ENCODE assay signal across 16 cellular contexts in genomic region chr20:8190043-8190880, GRCh38. TPM values are rescaled to one million over a fixed set of nuclear protein-coding genes. Genes with fewer than 3 reads are reported as not detected.
DNase-seq lines count a peak whose midpoint lies in the region; TF ChIP-seq lines count a peak whose summit lies in the region.
"Had no signal": no experiment of that assay in that cellular context is flagged by ENCODE, and none has a peak within 500 bp of the region (broad histone marks: within the 10 kb centered on the region; RNA-seq: fewer than 3 reads in every experiment).

No MANE protein-coding gene starts in this region.

- 80% methylated on average over 4 of the region's 7 CpGs for WGBS in mesenchymal stem cell

- H2BK15ac ChIP-seq in mesenchymal stem cell (ENCODE audit: low read depth, poor library complexity, severe bottlenecking): no peak overlapping the region

- H3K18ac ChIP-seq in mesenchymal stem cell (ENCODE audit: low read depth in 1 of 2, low read length in 2 of 2): peak overlapping the region in 1 of 2 experiments; percentile 21

- no peak overlapping the region for H2BK12ac ChIP-seq in mesenchymal stem cell (ENCODE audit: low read length in 2 of 2)

- H3K4me1 ChIP-seq in mesenchymal stem cell (ENCODE audit: control insufficient read depth, insufficient read depth, low read depth, low read length): no peaks in the 10 kb centered on the region

- H4K8ac ChIP-seq in mesenchymal stem cell (ENCODE audit: low read length): no peak overlapping the region

- H3K27ac ChIP-seq in mesenchymal stem cell (ENCODE audit: low read length, poor library complexity, severe bottlenecking) (peak overlapping the region; percentile 95), substantia nigra (ENCODE audit: low read depth, low read length, poor library complexity, severe bottlenecking) (no peak overlapping the region)

- peak overlapping the region; percentile 94 for H2AK5ac ChIP-seq in mesenchymal stem cell (ENCODE audit: low read length, severe bottlenecking)

- peaks cover 12% of the 10 kb centered on the region for H3K9me3 ChIP-seq in mesenchymal stem cell (ENCODE audit: control insufficient read depth, low read length)

- H3K27ac Mint-ChIP-seq in type B pancreatic cell: peak overlapping the region; percentile 25
- H3K27ac Mint-ChIP-seq: B cell; CD4-positive, alpha-beta T cell had no signal

- H2AFZ ChIP-seq in mesenchymal stem cell (ENCODE audit: low read depth, low read length): no peak overlapping the region

- no peaks in the 10 kb centered on the region for H3K36me3 Mint-ChIP-seq in type B pancreatic cell

- H3K4ac ChIP-seq in mesenchymal stem cell (ENCODE audit: low read depth in 1 of 2, low read length in 2 of 2): no peak overlapping the region

- H3K4me1 Mint-ChIP-seq in type B pancreatic cell (ENCODE audit: unreplicated experiment): peaks cover 9% of the 10 kb centered on the region
- H3K4me1 Mint-ChIP-seq: B cell had no signal

- H3K14ac ChIP-seq in mesenchymal stem cell (ENCODE audit: low read length in 2 of 2): no peak overlapping the region

- no peak overlapping the region for H3K23ac ChIP-seq in mesenchymal stem cell (ENCODE audit: low read length in 2 of 2)

- H3K27me3 ChIP-seq in mesenchymal stem cell (ENCODE audit: control insufficient read depth in 1 of 2, insufficient read depth in 1 of 2, low read length in 2 of 2): no peaks in the 10 kb centered on the region

- DNase-seq in HuH-7 (ENCODE audit: low spot score) (peak; percentile 55), glomerular visceral epithelial cell (ENCODE audit: extremely low spot score) (peak; percentile 25), mesenchymal stem cell (no peak), type B pancreatic cell (ENCODE audit: extremely low spot score, unreplicated experiment) (no peak), GF-D8 (lab: John Stamatoyannopoulos, UW) (no peak), substantia nigra (lab: John Stamatoyannopoulos, UW) (no peak), NK-92 (lab: John Stamatoyannopoulos, UW; ENCODE audit: unreplicated experiment) (no peak)
- DNase-seq: Calu3; CD4-positive, alpha-beta T cell; DMS79; HCEC 1CT; KG1; NCI-H1436 treated with DMSO at 0.1 percent for 48 hours; NCI-H2081 treated with DMSO at 0.1 percent for 48 hours; NCI-H524 treated with DMSO at 0.1 percent for 48 hours had no signal

- TF ChIP-seq CTCF in type B pancreatic cell (conservative IDR thresholded peaks at IDR 0.05): no peak

- no peak overlapping the region for H3K9ac ChIP-seq in mesenchymal stem cell (ENCODE audit: low read length)

- H2BK120ac ChIP-seq in mesenchymal stem cell (ENCODE audit: low read depth, low read length): no peak overlapping the region

- peaks cover 0 to 6% of the 10 kb centered on the region in 2 experiments for H3K36me3 ChIP-seq in mesenchymal stem cell (ENCODE audit: control insufficient read depth in 1 of 2, insufficient read depth in 2 of 2, low read depth in 1 of 2, low read length in 2 of 2)

- peak overlapping the region; percentile 61 for H3K4me3 Mint-ChIP-seq in type B pancreatic cell
- H3K4me3 Mint-ChIP-seq: B cell; CD4-positive, alpha-beta T cell had no signal

- no peak overlapping the region for H4K91ac ChIP-seq in mesenchymal stem cell (ENCODE audit: low read length)

- H3K27me3 Mint-ChIP-seq in type B pancreatic cell: no peaks in the 10 kb centered on the region
- H3K27me3 Mint-ChIP-seq: B cell; CD4-positive, alpha-beta T cell had no signal

- peak overlapping the region; percentile 91 for H2BK5ac ChIP-seq in mesenchymal stem cell (ENCODE audit: low read depth, low read length, poor library complexity, severe bottlenecking)

- H3K4me2 ChIP-seq in mesenchymal stem cell (ENCODE audit: low read length, poor library complexity, severe bottlenecking): peak overlapping the region; percentile 51

- H3K9me3 Mint-ChIP-seq in type B pancreatic cell: peaks cover 7% of the 10 kb centered on the region
- H3K9me3 Mint-ChIP-seq: CD4-positive, alpha-beta T cell had no signal

- no peak overlapping the region for H3K4me3 ChIP-seq in mesenchymal stem cell (ENCODE audit: insufficient read depth in 1 of 2, low read depth in 1 of 2, low read length in 2 of 2)

- H3K79me1 ChIP-seq in mesenchymal stem cell (replicated peaks; ENCODE audit: low read length, poor library complexity, severe bottlenecking): peaks cover 1% of the 10 kb centered on the region

RNA-seq across cellular contexts. Expression of gene PLCB1, which starts 58.2 kb away (rescaled TPM):
- 15.1 TPM for polyA plus RNA-seq in mesenchymal stem cell (2013, experiment 1 of 2)
- 15.5 TPM for polyA plus RNA-seq in mesenchymal stem cell (2013, experiment 2 of 2)
- 12.0 and 17.9 TPM in 2 replicates for total RNA-seq in type B pancreatic cell (ENCODE audit: low replicate concordance)

Comparison
In these comparisons a context has a peak if more than half of its experiments do, and no peak if none do; other contexts are left out.
1. DNase-seq: peak in HuH-7 (single experiment) and glomerular visceral epithelial cell (single experiment); none in mesenchymal stem cell (single experiment), type B pancreatic cell (single experiment), GF-D8 (single experiment), substantia nigra (0 of 49) and NK-92 (single experiment).